16 cellular contexts compared by ENCODE assay signal in genomic region chr10:73553316-73553715, GRCh38. TPM values are rescaled to one million over a fixed set of nuclear protein-coding genes. Genes with fewer than 3 reads are reported as not detected.
DNase-seq lines count a peak whose midpoint lies in the region; ATAC-seq lines count a peak whose summit lies in the region.
"Had no signal": no experiment of that assay in that cellular context is flagged by ENCODE, and none has a peak within 500 bp of the region (broad histone marks: within the 10 kb centered on the region; RNA-seq: fewer than 3 reads in every experiment).

No MANE protein-coding gene starts in this region.

- H3K4me1 Mint-ChIP-seq in activated CD4-positive, alpha-beta T cell treated with anti-CD3 and anti-CD28 coated beads, Interleukin-2, amount 10 ng/mL, durations not matched to agents 7 days and 5 days = no peaks in the 10 kb centered on the region
- no peaks in the 10 kb centered on the region for H3K4me1 Mint-ChIP-seq in stimulated activated effector memory CD8-positive, alpha-beta T cell treated with anti-CD3 and anti-CD28 coated beads, Interleukin-12 subunit alpha, Interleukin-12 subunit beta, amount 100 ng/mL, for 72 hours

- peaks cover 5% of the 10 kb centered on the region for H3K27me3 Mint-ChIP-seq in activated CD4-positive, alpha-beta T cell treated with anti-CD3 and anti-CD28 coated beads, Interleukin-2, amount 10 ng/mL, durations not matched to agents 7 days and 5 days

- H3K4me3 Mint-ChIP-seq in activated CD4-positive, alpha-beta T cell treated with anti-CD3 and anti-CD28 coated beads, Interleukin-2, amount 10 ng/mL, durations not matched to agents 7 days and 5 days = no peak overlapping the region
- no peak overlapping the region for H3K4me3 Mint-ChIP-seq in stimulated activated effector memory CD8-positive, alpha-beta T cell treated with anti-CD3 and anti-CD28 coated beads, Interleukin-12 subunit alpha, Interleukin-12 subunit beta, amount 100 ng/mL, for 72 hours

- no peaks in the 10 kb centered on the region for H3K9me3 Mint-ChIP-seq in activated CD4-positive, alpha-beta T cell treated with anti-CD3 and anti-CD28 coated beads, Interleukin-2, amount 10 ng/mL, durations not matched to agents 7 days and 5 days
- H3K9me3 Mint-ChIP-seq in stimulated activated effector memory CD8-positive, alpha-beta T cell treated with anti-CD3 and anti-CD28 coated beads, Interleukin-12 subunit alpha, Interleukin-12 subunit beta, amount 100 ng/mL, for 72 hours = no peaks in the 10 kb centered on the region
- H3K9me3 Mint-ChIP-seq: activated naive CD4-positive, alpha-beta T cell treated with anti-CD3 and anti-CD28 coated beads, Interleukin-2, amount 50 U/mL, for 72 hours had no signal

- H3K4me3 ChIP-seq in ectodermal cell (ENCODE audit: insufficient read depth, low read depth, low read length) = no peak overlapping the region
- H3K4me3 ChIP-seq: A549, hepatocyte had no signal

- peak; percentile 6 for DNase-seq in DMS79 treated with DMSO at 0.1 percent for 48 hours (lab: John Stamatoyannopoulos, UW)
- DNase-seq in DMS79 (lab: John Stamatoyannopoulos, UW) = no peak
- DNase-seq in middle frontal gyrus (ENCODE audit: extremely low spot score, low spot score) = peak; percentile 81
- peak in 47 of 49 donors; percentile 28 to 94 (median 76) for DNase-seq in substantia nigra (lab: John Stamatoyannopoulos, UW)
- DNase-seq in activated CD4-positive, alpha-beta T cell treated with anti-CD3 and anti-CD28 coated beads, Interleukin-2, amount 10 ng/mL, durations not matched to agents 7 days and 5 days = no peak
- no peak for DNase-seq in NCI-H1436 treated with DMSO at 0.1 percent for 48 hours (lab: John Stamatoyannopoulos, UW)
- no peak for DNase-seq in stimulated activated effector memory CD8-positive, alpha-beta T cell treated with anti-CD3 and anti-CD28 coated beads, Interleukin-12 subunit alpha, Interleukin-12 subunit beta, amount 100 ng/mL, for 72 hours (ENCODE audit: low spot score in 2 of 2)
- DNase-seq: activated CD4-positive, alpha-beta T cell treated with anti-CD3 and anti-CD28 coated beads, Interleukin-2, amount 50 U/mL, for 48 hours; DMS53; effector CD8-positive, alpha-beta T cell; stimulated activated CD4-positive, alpha-beta T cell treated with anti-CD3 and anti-CD28 coated beads, Interleukin-2, amount 100 ng/mL, for 24 hours; stimulated activated naive CD8-positive, alpha-beta T cell treated with anti-CD3 and anti-CD28 coated beads, Interleukin-15, Interleukin-2, amounts not matched to agents 100 U/mL and 50 U/mL, for 24 hours had no signal

- H3K27ac Mint-ChIP-seq in activated CD4-positive, alpha-beta T cell treated with anti-CD3 and anti-CD28 coated beads, Interleukin-2, amount 10 ng/mL, durations not matched to agents 7 days and 5 days = no peak overlapping the region
- no peak overlapping the region for H3K27ac Mint-ChIP-seq in stimulated activated effector memory CD8-positive, alpha-beta T cell treated with anti-CD3 and anti-CD28 coated beads, Interleukin-12 subunit alpha, Interleukin-12 subunit beta, amount 100 ng/mL, for 72 hours

- WGBS in ectodermal cell, 2 experiments = 57 to 68% methylated on average over 1 of the region's 1 CpG

- CTCF ChIA-PET in activated CD4-positive, alpha-beta T cell treated with anti-CD3 and anti-CD28 coated beads, Interleukin-2, amount 10 ng/mL, durations not matched to agents 7 days and 5 days (lab: Charles Lee) = interaction anchor here (1.0 kb wide), 1 partner anchor 259 kb away, joined by 3 read pairs; no protein-coding TSS in a partner anchor

- POLR2A ChIA-PET in activated CD4-positive, alpha-beta T cell treated with anti-CD3 and anti-CD28 coated beads, Interleukin-2, amount 10 ng/mL, durations not matched to agents 7 days and 5 days (lab: Charles Lee) = no interaction called here

- H3K4me1 ChIP-seq in ectodermal cell (ENCODE audit: control insufficient read depth, insufficient read depth, low read length) = peaks cover 13% of the 10 kb centered on the region
- H3K4me1 ChIP-seq: A549 had no signal

- no peak for ATAC-seq in stimulated activated effector memory CD8-positive, alpha-beta T cell treated with anti-CD3 and anti-CD28 coated beads, Interleukin-12 subunit alpha, Interleukin-12 subunit beta, amount 100 ng/mL, for 72 hours
- ATAC-seq: A549; activated naive CD4-positive, alpha-beta T cell treated with anti-CD3 and anti-CD28 coated beads, Interleukin-2, amount 50 U/mL, for 72 hours; stimulated activated naive CD8-positive, alpha-beta T cell treated with anti-CD3 and anti-CD28 coated beads, Interleukin-15, Interleukin-2, amounts not matched to agents 100 U/mL and 50 U/mL, for 24 hours had no signal

- H3K36me3 ChIP-seq in ectodermal cell (ENCODE audit: control insufficient read depth, insufficient read depth, low read length) = no peaks in the 10 kb centered on the region

- H3K27ac ChIP-seq in ectodermal cell (ENCODE audit: insufficient read depth, low read depth, low read length, poor library complexity, severe bottlenecking) = peak overlapping the region; percentile 88
- peak overlapping the region; percentile 93 for H3K27ac ChIP-seq in substantia nigra (ENCODE audit: low read depth, low read length, poor library complexity, severe bottlenecking)
- H3K27ac ChIP-seq: A549, hepatocyte had no signal

- H3K27me3 ChIP-seq in ectodermal cell (ENCODE audit: control insufficient read depth, insufficient read depth, low read length, poor library complexity, severe bottlenecking) = no peaks in the 10 kb centered on the region
- H3K27me3 ChIP-seq: hepatocyte had no signal

- no peaks in the 10 kb centered on the region for H3K9me3 ChIP-seq in ectodermal cell (ENCODE audit: control insufficient read depth, low read length)
- H3K9me3 ChIP-seq: A549 had no signal

- H3K36me3 Mint-ChIP-seq in activated CD4-positive, alpha-beta T cell treated with anti-CD3 and anti-CD28 coated beads, Interleukin-2, amount 10 ng/mL, durations not matched to agents 7 days and 5 days (ENCODE audit: low read depth) = no peaks in the 10 kb centered on the region
- H3K36me3 Mint-ChIP-seq in stimulated activated effector memory CD8-positive, alpha-beta T cell treated with anti-CD3 and anti-CD28 coated beads, Interleukin-12 subunit alpha, Interleukin-12 subunit beta, amount 100 ng/mL, for 72 hours = no peaks in the 10 kb centered on the region
- H3K36me3 Mint-ChIP-seq: activated naive CD4-positive, alpha-beta T cell treated with anti-CD3 and anti-CD28 coated beads, Interleukin-2, amount 50 U/mL, for 72 hours had no signal

RNA-seq across cellular contexts. Expression of gene USP54, which starts 37.8 kb away (rescaled TPM):
- 53.0 TPM for polyA plus RNA-seq in ectodermal cell (2013, experiment 1 of 4)
- polyA plus RNA-seq in ectodermal cell (2013, experiment 2 of 4) = 60.3 TPM
- polyA plus RNA-seq in ectodermal cell (2013, experiment 3 of 4) = 36.2 TPM
- 39.2 TPM for polyA plus RNA-seq in ectodermal cell (2013, experiment 4 of 4)
- total RNA-seq in activated CD4-positive, alpha-beta T cell treated with anti-CD3 and anti-CD28 coated beads, Interleukin-2, amount 10 ng/mL, durations not matched to agents 7 days and 5 days = 1 to 10 TPM; 2.6 to 2.7 TPM

RNA-seq across cellular contexts. Expression of gene PPP3CB, which starts 57.5 kb away (rescaled TPM):
- 47.6 TPM for polyA plus RNA-seq in ectodermal cell (2013, experiment 1 of 4)
- 48.4 TPM for polyA plus RNA-seq in ectodermal cell (2013, experiment 2 of 4)
- polyA plus RNA-seq in ectodermal cell (2013, experiment 3 of 4) = 36.9 TPM
- polyA plus RNA-seq in ectodermal cell (2013, experiment 4 of 4) = 44.5 TPM
- total RNA-seq in activated CD4-positive, alpha-beta T cell treated with anti-CD3 and anti-CD28 coated beads, Interleukin-2, amount 10 ng/mL, durations not matched to agents 7 days and 5 days = 10 to 100 TPM; 48.0 to 48.5 TPM

Comparison
In these comparisons a context has a peak if more than half of its experiments do, and no peak if none do; other contexts are left out.
1. DNase-seq: peak in DMS79 treated with DMSO at 0.1 percent for 48 hours (single experiment), middle frontal gyrus (single experiment) and substantia nigra (47 of 49); none in DMS79 (single experiment), activated CD4-positive, alpha-beta T cell treated with anti-CD3 and anti-CD28 coated beads, Interleukin-2, amount 10 ng/mL, durations not matched to agents 7 days and 5 days (single experiment), NCI-H1436 treated with DMSO at 0.1 percent for 48 hours (single experiment) and stimulated activated effector memory CD8-positive, alpha-beta T cell treated with anti-CD3 and anti-CD28 coated beads, Interleukin-12 subunit alpha, Interleukin-12 subunit beta, amount 100 ng/mL, for 72 hours (0 of 2).